In the genomic region with DNA sequence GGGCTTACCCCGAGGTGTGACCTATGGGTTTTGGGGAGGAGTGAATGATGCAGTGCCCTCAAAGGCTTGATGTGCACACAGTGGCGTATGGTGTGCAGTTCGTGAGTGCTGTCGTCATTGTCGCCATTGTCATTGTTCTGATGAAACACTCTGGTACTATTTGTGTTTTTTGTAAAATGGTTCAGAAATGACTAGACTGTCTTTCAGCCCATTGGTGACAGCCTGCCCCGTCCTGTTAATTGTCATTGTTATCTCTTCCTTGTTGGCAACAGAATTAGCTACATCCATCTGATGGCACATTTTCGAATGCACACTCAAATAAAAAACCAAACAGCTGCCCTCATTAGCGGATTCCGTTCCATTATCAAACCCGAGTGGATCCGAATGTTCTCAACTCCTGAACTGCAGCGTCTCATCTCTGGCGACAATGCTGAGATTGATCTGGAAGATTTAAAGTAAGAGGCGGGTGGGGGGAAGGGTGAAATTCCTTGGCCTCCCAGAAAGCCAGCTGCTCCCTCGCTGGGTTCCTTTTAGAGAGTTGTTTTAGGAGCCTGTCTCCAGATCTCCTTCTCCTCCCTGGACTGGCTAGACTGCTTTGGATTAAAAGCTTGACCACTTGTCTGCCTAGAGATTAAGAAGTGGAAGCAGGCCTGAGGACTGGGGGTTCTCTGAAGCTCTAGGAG, we compare ENCODE assay signal across 2 cellular contexts.
TF ChIP-seq lines count a peak whose summit lies in the region.

No MANE protein-coding gene starts in this region.

TF ChIP-seq in SK-N-SH, 30 proteins besides CTCF, POLR2A, EP300 and RAD21 (continued from another document):
- TF ChIP-seq, protein P1, sequence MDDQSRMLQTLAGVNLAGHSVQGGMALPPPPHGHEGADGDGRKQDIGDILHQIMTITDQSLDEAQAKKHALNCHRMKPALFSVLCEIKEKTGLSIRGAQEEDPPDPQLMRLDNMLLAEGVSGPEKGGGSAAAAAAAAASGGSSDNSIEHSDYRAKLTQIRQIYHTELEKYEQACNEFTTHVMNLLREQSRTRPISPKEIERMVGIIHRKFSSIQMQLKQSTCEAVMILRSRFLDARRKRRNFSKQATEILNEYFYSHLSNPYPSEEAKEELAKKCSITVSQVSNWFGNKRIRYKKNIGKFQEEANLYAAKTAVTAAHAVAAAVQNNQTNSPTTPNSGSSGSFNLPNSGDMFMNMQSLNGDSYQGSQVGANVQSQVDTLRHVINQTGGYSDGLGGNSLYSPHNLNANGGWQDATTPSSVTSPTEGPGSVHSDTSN (IDR thresholded peaks at IDR 0.05) = no peak
- TF ChIP-seq FOXJ3 (CRISPR knock-in tag; IDR thresholded peaks at IDR 0.05) (no peak), SIN3A (IDR thresholded peaks at IDR 0.05; ENCODE audit: borderline replicate concordance, low read depth, low read length) (no peak), RFX5 (IDR thresholded peaks at IDR 0.05; ENCODE audit: low read length) (no peak), NRF1 (IDR thresholded peaks at IDR 0.05; ENCODE audit: low read depth, low read length) (no peak), FOXM1 (IDR thresholded peaks at IDR 0.05; ENCODE audit: low read depth) (no peak), YY1 (IDR thresholded peaks at IDR 0.05; ENCODE audit: low read depth) (no peak), ELF1 (IDR thresholded peaks at IDR 0.05) (no peak)
- TF ChIP-seq, protein P2, sequence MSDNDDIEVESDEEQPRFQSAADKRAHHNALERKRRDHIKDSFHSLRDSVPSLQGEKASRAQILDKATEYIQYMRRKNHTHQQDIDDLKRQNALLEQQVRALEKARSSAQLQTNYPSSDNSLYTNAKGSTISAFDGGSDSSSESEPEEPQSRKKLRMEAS (IDR thresholded peaks at IDR 0.05; ENCODE audit: low read depth) = no peak

TF ChIP-seq in SK-N-SH treated with all-trans-retinoic acid at 6 μM for 48 hours, 23 proteins besides CTCF, POLR2A, EP300 and RAD21 (continued from another document):
- TF ChIP-seq, protein P3, sequence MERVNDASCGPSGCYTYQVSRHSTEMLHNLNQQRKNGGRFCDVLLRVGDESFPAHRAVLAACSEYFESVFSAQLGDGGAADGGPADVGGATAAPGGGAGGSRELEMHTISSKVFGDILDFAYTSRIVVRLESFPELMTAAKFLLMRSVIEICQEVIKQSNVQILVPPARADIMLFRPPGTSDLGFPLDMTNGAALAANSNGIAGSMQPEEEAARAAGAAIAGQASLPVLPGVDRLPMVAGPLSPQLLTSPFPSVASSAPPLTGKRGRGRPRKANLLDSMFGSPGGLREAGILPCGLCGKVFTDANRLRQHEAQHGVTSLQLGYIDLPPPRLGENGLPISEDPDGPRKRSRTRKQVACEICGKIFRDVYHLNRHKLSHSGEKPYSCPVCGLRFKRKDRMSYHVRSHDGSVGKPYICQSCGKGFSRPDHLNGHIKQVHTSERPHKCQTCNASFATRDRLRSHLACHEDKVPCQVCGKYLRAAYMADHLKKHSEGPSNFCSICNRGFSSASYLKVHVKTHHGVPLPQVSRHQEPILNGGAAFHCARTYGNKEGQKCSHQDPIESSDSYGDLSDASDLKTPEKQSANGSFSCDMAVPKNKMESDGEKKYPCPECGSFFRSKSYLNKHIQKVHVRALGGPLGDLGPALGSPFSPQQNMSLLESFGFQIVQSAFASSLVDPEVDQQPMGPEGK (CRISPR knock-in tag; IDR thresholded peaks at IDR 0.05; ENCODE audit: borderline replicate concordance) = no peak
- TF ChIP-seq TOX (CRISPR knock-in tag; IDR thresholded peaks at IDR 0.05; ENCODE audit: borderline replicate concordance) (no peak), TCF4 (CRISPR knock-in tag; IDR thresholded peaks at IDR 0.05; ENCODE audit: borderline replicate concordance) (no peak; the same call in 1 of the 2 replicates), PPARA (CRISPR knock-in tag; IDR thresholded peaks at IDR 0.05; ENCODE audit: borderline replicate concordance) (no peak), ZC3H10 (CRISPR knock-in tag; IDR thresholded peaks at IDR 0.05) (no peak)
- TF ChIP-seq, protein P4, sequence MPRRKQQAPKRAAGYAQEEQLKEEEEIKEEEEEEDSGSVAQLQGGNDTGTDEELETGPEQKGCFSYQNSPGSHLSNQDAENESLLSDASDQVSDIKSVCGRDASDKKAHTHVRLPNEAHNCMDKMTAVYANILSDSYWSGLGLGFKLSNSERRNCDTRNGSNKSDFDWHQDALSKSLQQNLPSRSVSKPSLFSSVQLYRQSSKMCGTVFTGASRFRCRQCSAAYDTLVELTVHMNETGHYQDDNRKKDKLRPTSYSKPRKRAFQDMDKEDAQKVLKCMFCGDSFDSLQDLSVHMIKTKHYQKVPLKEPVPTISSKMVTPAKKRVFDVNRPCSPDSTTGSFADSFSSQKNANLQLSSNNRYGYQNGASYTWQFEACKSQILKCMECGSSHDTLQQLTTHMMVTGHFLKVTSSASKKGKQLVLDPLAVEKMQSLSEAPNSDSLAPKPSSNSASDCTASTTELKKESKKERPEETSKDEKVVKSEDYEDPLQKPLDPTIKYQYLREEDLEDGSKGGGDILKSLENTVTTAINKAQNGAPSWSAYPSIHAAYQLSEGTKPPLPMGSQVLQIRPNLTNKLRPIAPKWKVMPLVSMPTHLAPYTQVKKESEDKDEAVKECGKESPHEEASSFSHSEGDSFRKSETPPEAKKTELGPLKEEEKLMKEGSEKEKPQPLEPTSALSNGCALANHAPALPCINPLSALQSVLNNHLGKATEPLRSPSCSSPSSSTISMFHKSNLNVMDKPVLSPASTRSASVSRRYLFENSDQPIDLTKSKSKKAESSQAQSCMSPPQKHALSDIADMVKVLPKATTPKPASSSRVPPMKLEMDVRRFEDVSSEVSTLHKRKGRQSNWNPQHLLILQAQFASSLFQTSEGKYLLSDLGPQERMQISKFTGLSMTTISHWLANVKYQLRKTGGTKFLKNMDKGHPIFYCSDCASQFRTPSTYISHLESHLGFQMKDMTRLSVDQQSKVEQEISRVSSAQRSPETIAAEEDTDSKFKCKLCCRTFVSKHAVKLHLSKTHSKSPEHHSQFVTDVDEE (CRISPR knock-in tag; IDR thresholded peaks at IDR 0.05) = no peak
